Comparison of ENCODE assay signal across 10 cellular contexts in genomic region chr2:9252002-9252357, GRCh38. TPM values are rescaled to one million over a fixed set of nuclear protein-coding genes. Genes with fewer than 3 reads are reported as not detected.
DNase-seq lines count a peak whose midpoint lies in the region; ATAC-seq and TF ChIP-seq lines count a peak whose summit lies in the region.
"Had no signal": no experiment of that assay in that cellular context is flagged by ENCODE, and none has a peak within 500 bp of the region (broad histone marks: within the 10 kb centered on the region; RNA-seq: fewer than 3 reads in every experiment).

No MANE protein-coding gene starts in this region.

- H3K4me1 ChIP-seq in SJCRH30, result peaks cover 57% of the 10 kb centered on the region
- H3K4me1 ChIP-seq in fibroblast of lung (ENCODE audit: control insufficient read depth, extremely low read depth, insufficient read depth, low read length), result peaks cover 22% of the 10 kb centered on the region
- peaks cover 20% of the 10 kb centered on the region in 2 experiments for H3K4me1 ChIP-seq in trophoblast cell (ENCODE audit: control insufficient read depth in 1 of 2, insufficient read depth in 2 of 2, low read length in 2 of 2)

- H3K27ac ChIP-seq in SJCRH30 (peak overlapping the region; percentile 97), fibroblast of lung (ENCODE audit: insufficient read depth, low read length) (peak overlapping the region; percentile 60), trophoblast cell (ENCODE audit: low read depth, low read length) (no peak overlapping the region)
- H3K27ac ChIP-seq: C4-2B had no signal

- no CpG with 5 or more reads among the region's 5 CpGs for WGBS in trophoblast cell (ENCODE audit: extremely low coverage, insufficient coverage, insufficient read length)

- H4K8ac ChIP-seq in trophoblast cell (ENCODE audit: low read depth, low read length), result no peak overlapping the region

- no peak for TF ChIP-seq CTCF in fibroblast of lung (conservative IDR thresholded peaks at IDR 0.05 in 1 of 2, IDR thresholded peaks at IDR 0.05 in 1 of 2; ENCODE audit: low read depth in 1 of 2, low read length in 2 of 2)

- no peak overlapping the region for H2BK5ac ChIP-seq in trophoblast cell (ENCODE audit: low read depth, low read length, poor library complexity)

- no peak overlapping the region for H4K12ac ChIP-seq in trophoblast cell (ENCODE audit: low read depth, low read length)

- peak; percentile 70 for DNase-seq in ELF-1 (ENCODE audit: low read depth, low spot score)
- DNase-seq in SJCRH30, result peak; percentile 76 to 82
- DNase-seq in fibroblast of lung (ENCODE audit: low read depth in 2 of 2), result no peak
- DNase-seq in trophoblast cell, result peak; percentile 72 to 76
- DNase-seq in cerebellar cortex (ENCODE audit: low spot score), result no peak
- no peak for DNase-seq in activated CD4-positive, alpha-beta T cell treated with anti-CD3 and anti-CD28 coated beads, Interleukin-2, amount 50 U/mL, for 1 hour
- DNase-seq in left lobe of liver (ENCODE audit: low spot score), result no peak
- DNase-seq: Kasumi-1 had no signal

- H3K9ac ChIP-seq in fibroblast of lung (ENCODE audit: insufficient read depth, low read length) (no peak overlapping the region), trophoblast cell (ENCODE audit: low read length) (no peak overlapping the region)

- H3K4ac ChIP-seq in trophoblast cell (ENCODE audit: low read depth, low read length), result no peak overlapping the region

- peaks cover 3% of the 10 kb centered on the region for H3K79me1 ChIP-seq in trophoblast cell (ENCODE audit: low read length)

- H3K79me2 ChIP-seq in fibroblast of lung (ENCODE audit: control insufficient read depth, insufficient read depth, low read length), result peaks cover 59% of the 10 kb centered on the region
- no peaks in the 10 kb centered on the region for H3K79me2 ChIP-seq in trophoblast cell (ENCODE audit: control insufficient read depth, insufficient read depth, low read length, poor library complexity)

- H2BK120ac ChIP-seq in trophoblast cell (ENCODE audit: insufficient read depth, low read length, poor library complexity), result no peak overlapping the region

- no peaks in the 10 kb centered on the region for H3K9me3 ChIP-seq in SJCRH30 (replicated peaks)
- no peaks in the 10 kb centered on the region for H3K9me3 ChIP-seq in fibroblast of lung (ENCODE audit: control insufficient read depth, insufficient read depth, low read depth, low read length)
- H3K9me3 ChIP-seq in trophoblast cell (ENCODE audit: insufficient read depth, low read depth, low read length), result no peaks in the 10 kb centered on the region

- H3K36me3 ChIP-seq in SJCRH30, result no peaks in the 10 kb centered on the region
- no peaks in the 10 kb centered on the region for H3K36me3 ChIP-seq in fibroblast of lung (ENCODE audit: control insufficient read depth, insufficient read depth, low read length)
- no peaks in the 10 kb centered on the region for H3K36me3 ChIP-seq in trophoblast cell (ENCODE audit: control insufficient read depth in 1 of 2, insufficient read depth in 2 of 2, low read length in 2 of 2)

- peak overlapping the region; percentile 43 for H4K91ac ChIP-seq in trophoblast cell (ENCODE audit: low read depth, low read length)

- H3K4me3 ChIP-seq in SJCRH30 (no peak overlapping the region), fibroblast of lung (replicated peaks in 1 of 4; ENCODE audit: control extremely low read depth in 1 of 4, insufficient read depth in 1 of 4, low read depth in 3 of 4, low read length in 4 of 4) (no peak overlapping the region), trophoblast cell (ENCODE audit: low read depth, low read length) (no peak overlapping the region)

- no peak overlapping the region for H2BK12ac ChIP-seq in trophoblast cell (ENCODE audit: low read length)

- peak overlapping the region; percentile 15 for H3K4me2 ChIP-seq in fibroblast of lung (ENCODE audit: extremely low read depth, insufficient read depth, low read length)
- H3K4me2 ChIP-seq in trophoblast cell (ENCODE audit: low read length), result no peak overlapping the region

- H2AK5ac ChIP-seq in trophoblast cell (ENCODE audit: low read length), result no peak overlapping the region

- H2AFZ ChIP-seq in fibroblast of lung (ENCODE audit: low read length) (no peak overlapping the region), trophoblast cell (ENCODE audit: insufficient read depth, low read length, poor library complexity) (no peak overlapping the region)

- no peak overlapping the region for H3K14ac ChIP-seq in trophoblast cell (ENCODE audit: low read length)

- H3K27me3 ChIP-seq in SJCRH30, result no peaks in the 10 kb centered on the region
- no peaks in the 10 kb centered on the region for H3K27me3 ChIP-seq in fibroblast of lung (ENCODE audit: control insufficient read depth, insufficient read depth, low read length)
- no peaks in the 10 kb centered on the region for H3K27me3 ChIP-seq in trophoblast cell (ENCODE audit: insufficient read depth, low read length)

- no peak overlapping the region for H3K23ac ChIP-seq in trophoblast cell (ENCODE audit: low read length)

- ATAC-seq in GM18907 (IDR thresholded peaks at IDR 0.05; ENCODE audit: unreplicated experiment), result no peak
- no peak for ATAC-seq in left lobe of liver

- peak overlapping the region; percentile 1 for H3K18ac ChIP-seq in trophoblast cell (ENCODE audit: low read length)

- no peaks in the 10 kb centered on the region for H4K20me1 ChIP-seq in fibroblast of lung (ENCODE audit: control insufficient read depth, extremely low read depth, insufficient read depth, low read length)

RNA-seq across cellular contexts. Expression of gene ASAP2, which starts 45.4 kb away (rescaled TPM):
- 27.8 and 32.6 TPM in 2 replicates for total RNA-seq in SJCRH30 (2014; rRNA removed; shearing (Covaris generic))
- total RNA-seq in fibroblast of lung (16.4 and 19.2 TPM in 2 replicates), left lobe of liver (4.0 TPM)
- 19.9 and 24.0 TPM in 2 replicates for polyA plus RNA-seq in fibroblast of lung
- polyA plus RNA-seq in fibroblast of lung (2012), result 10.2 and 11.4 TPM in 2 replicates
- 10.2 and 14.3 TPM in 2 replicates for polyA minus RNA-seq in fibroblast of lung (ENCODE audit: low replicate concordance)
- 35.0 and 37.6 TPM in 2 replicates for polyA plus RNA-seq in trophoblast cell (2013)

Comparison
In these comparisons a context has a peak if more than half of its experiments do, and no peak if none do; other contexts are left out.
1. DNase-seq: peak in ELF-1 (single experiment), SJCRH30 (2 of 2) and trophoblast cell (2 of 2); none in fibroblast of lung (0 of 2), cerebellar cortex (single experiment), activated CD4-positive, alpha-beta T cell treated with anti-CD3 and anti-CD28 coated beads, Interleukin-2, amount 50 U/mL, for 1 hour (single experiment) and left lobe of liver (single experiment).